In the genomic region with DNA sequence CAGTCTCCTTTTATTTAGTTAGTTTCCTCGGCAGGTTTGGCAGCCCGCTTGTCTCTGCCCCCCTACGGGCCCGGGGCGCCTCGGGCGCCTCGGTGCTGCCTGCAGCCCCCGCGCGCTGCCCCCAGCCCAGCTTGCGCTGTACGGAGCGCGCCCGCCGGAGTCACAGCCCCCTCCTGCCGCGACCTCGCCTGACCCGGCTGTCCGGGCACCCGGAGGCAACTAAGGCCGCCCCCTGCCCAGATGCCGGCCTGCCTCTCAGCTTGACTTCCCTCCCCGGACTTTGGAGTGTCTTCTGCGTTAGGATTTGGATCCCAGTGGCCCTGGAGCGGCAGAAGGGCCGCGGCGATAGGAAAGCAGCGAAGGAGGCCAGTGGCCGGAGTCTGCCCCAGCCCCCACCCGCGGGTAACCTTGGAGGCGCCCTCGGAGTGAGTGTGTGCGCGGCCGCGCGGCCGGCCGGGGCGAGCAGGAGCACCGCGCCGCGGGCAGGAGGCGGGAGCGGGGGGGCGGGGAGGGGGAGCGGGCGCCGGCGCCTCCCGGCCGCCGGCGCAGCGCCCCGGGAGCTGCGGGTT, we compare ENCODE assay signal across 8 cellular contexts. TPM values are rescaled to one million over a fixed set of nuclear protein-coding genes. Genes with fewer than 3 reads are reported as not detected.
A peak's percentile ranks its signal among the peaks of the same experiment; 100 is the strongest.
DNase-seq lines count a peak whose midpoint lies in the region; ATAC-seq and TF ChIP-seq lines count a peak whose summit lies in the region.

No MANE protein-coding gene starts in this region.

- intact Hi-C loops in left ventricle myocardium inferior (cut with micrococcal nuclease) (no loop called here), posterior vena cava (cut with DNase I) (no loop called here)

- H3K27me3 ChIP-seq in AG04450 (ENCODE audit: control insufficient read depth, insufficient read depth, low read length): no peaks in the 10 kb centered on the region
- H3K27me3 ChIP-seq in left ventricle myocardium inferior (ENCODE audit: low read depth): no peaks in the 10 kb centered on the region

- no peaks in the 10 kb centered on the region for H3K9me3 ChIP-seq in AG04450 (ENCODE audit: control insufficient read depth, insufficient read depth, low read length)
- H3K9me3 ChIP-seq in left ventricle myocardium inferior (replicated peaks): no peaks in the 10 kb centered on the region

- TF ChIP-seq CTCF in AG04450 (IDR thresholded peaks at IDR 0.05; ENCODE audit: low read depth, low read length) (no peak), GM12864 (IDR thresholded peaks at IDR 0.05; ENCODE audit: low read depth, low read length, missing control alignments) (no peak), left ventricle myocardium inferior (IDR thresholded peaks at IDR 0.05; ENCODE audit: borderline replicate concordance) (no peak)

- ATAC-seq in HG02759 (IDR thresholded peaks at IDR 0.05; ENCODE audit: unreplicated experiment): peak; percentile 63

- CTCF ChIA-PET in AG04450 (lab: Charles Lee): interaction anchor here (0.8 to 1.8 kb wide), 3 partner anchors 9 to 212 kb away, joined by 3 to 5 read pairs (median 4); no protein-coding TSS in a partner anchor

- no peak for DNase-seq in AG04450 (ENCODE audit: low read depth, low spot score)
- DNase-seq in GM12864 (ENCODE audit: low read depth): no peak
- peak; percentile 59 for DNase-seq in NCI-H226
- peak in 33 of 56 donors; percentile 5 to 79 (median 44) for DNase-seq in amygdala (lab: John Stamatoyannopoulos, UW)
- DNase-seq in left ventricle myocardium inferior: peak; percentile 76
- DNase-seq in posterior vena cava (ENCODE audit: low spot score): peak; percentile 89
- DNase-seq in SKM-1 treated with dmso at 0.1 percent for 144 hours (lab: John Stamatoyannopoulos, UW; ENCODE audit: unreplicated experiment): no peak

- peak overlapping the region; percentile 77 for H3K27ac ChIP-seq in AG04450 (ENCODE audit: low read depth, low read length)
- H3K27ac ChIP-seq in left ventricle myocardium inferior (replicated peaks): peak overlapping the region; percentile 99

- H3K36me3 ChIP-seq in left ventricle myocardium inferior: no peaks in the 10 kb centered on the region

- H3K4me3 ChIP-seq in AG04450 (ENCODE audit: low read depth, low read length) (peak overlapping the region; percentile 72), GM12864 (ENCODE audit: low read depth, low read length) (peak overlapping the region; percentile 85), left ventricle myocardium inferior (peak overlapping the region; percentile 92)

- POLR2A ChIA-PET in AG04450 (lab: Yijun Ruan, JAX): interaction anchor here (0.7 to 1.7 kb wide), 4 partner anchors 8 to 484 kb away, joined by 3 to 13 read pairs (median 5); partner anchors contain the start of genes CDKN2C and FAF1

- peaks cover 52% of the 10 kb centered on the region for H3K4me1 ChIP-seq in left ventricle myocardium inferior

RNA-seq across cellular contexts. Expression of gene CDKN2C, which starts 7.6 kb away (rescaled TPM):
- 9.5 and 12.5 TPM in 2 replicates for polyA plus RNA-seq in AG04450 (2011; rRNA removed)
- polyA minus RNA-seq in AG04450 (2011; rRNA and poly(A)+ RNA removed): 6.3 and 7.3 TPM in 2 replicates
- total RNA-seq in left ventricle myocardium inferior (12.8 TPM), posterior vena cava (10 to 100 TPM; 11.2 to 20.5 TPM)

RNA-seq across cellular contexts. Expression of gene FAF1, which starts 17.6 kb away (rescaled TPM):
- polyA plus RNA-seq in AG04450 (2011; rRNA removed): 37.9 and 40.2 TPM in 2 replicates
- 40.1 and 53.9 TPM in 2 replicates for polyA minus RNA-seq in AG04450 (2011; rRNA and poly(A)+ RNA removed)
- total RNA-seq in left ventricle myocardium inferior (80.0 TPM), posterior vena cava (10 to 100 TPM; 55.3 to 64.2 TPM)

Comparison
In these comparisons a context has a peak if more than half of its experiments do, and no peak if none do; other contexts are left out.
1. DNase-seq: peak in NCI-H226 (single experiment), amygdala (33 of 56), left ventricle myocardium inferior (single experiment) and posterior vena cava (single experiment); none in AG04450 (single experiment), GM12864 (single experiment) and SKM-1 treated with dmso at 0.1 percent for 144 hours (single experiment).
2. Peak in every context shown above with its lines, with median percentiles within 50 percentile points of each other: H3K4me3 ChIP-seq.